Comparison of ENCODE assay signal across 8 cellular contexts in genomic region chr7:55111007-55111406, GRCh38.
DNase-seq lines count a peak whose midpoint lies in the region; ATAC-seq and TF ChIP-seq lines count a peak whose summit lies in the region.

No MANE protein-coding gene starts in this region.

- intact Hi-C loops in activated CD8-positive, alpha-beta T cell treated with anti-CD3 and anti-CD28 coated beads for 36 hours (cut with micrococcal nuclease) = no loop called here

- peak overlapping the region; percentile 24 for H3K4me3 ChIP-seq in skeletal muscle cell (ENCODE audit: low read depth, low read length)

- no peaks in the 10 kb centered on the region for H3K36me3 Mint-ChIP-seq in activated CD8-positive, alpha-beta T cell treated with anti-CD3 and anti-CD28 coated beads for 36 hours (ENCODE audit: low read depth)

- ATAC-seq in esophagus mucosa (peak; percentile 41), GM21529 (IDR thresholded peaks at IDR 0.05; ENCODE audit: unreplicated experiment) (no peak)
- ATAC-seq in activated CD8-positive, alpha-beta T cell treated with anti-CD3 and anti-CD28 coated beads for 36 hours = no peak

- TF ChIP-seq CTCF in activated CD8-positive, alpha-beta T cell treated with anti-CD3 and anti-CD28 coated beads for 36 hours (IDR thresholded peaks at IDR 0.05) = no peak

- H3K4me1 Mint-ChIP-seq in activated CD8-positive, alpha-beta T cell treated with anti-CD3 and anti-CD28 coated beads for 36 hours (ENCODE audit: low read depth) = no peaks in the 10 kb centered on the region

- DNase-seq in GM04503 (ENCODE audit: low read depth) (peak; percentile 67), NCI-H2107 (lab: John Stamatoyannopoulos, UW) (peak; percentile 87), skeletal muscle cell (ENCODE audit: low read depth) (no peak), NCI-H524 treated with DMSO at 0.1 percent for 48 hours (lab: John Stamatoyannopoulos, UW) (no peak), cerebellar cortex (ENCODE audit: low spot score) (no peak)
- DNase-seq in activated CD8-positive, alpha-beta T cell treated with anti-CD3 and anti-CD28 coated beads for 36 hours = no peak

- POLR2A ChIA-PET in activated CD8-positive, alpha-beta T cell treated with anti-CD3 and anti-CD28 coated beads for 36 hours (lab: Charles Lee) = no interaction called here

- H3K27ac Mint-ChIP-seq in activated CD8-positive, alpha-beta T cell treated with anti-CD3 and anti-CD28 coated beads for 36 hours = no peak overlapping the region

- H3K27me3 Mint-ChIP-seq in activated CD8-positive, alpha-beta T cell treated with anti-CD3 and anti-CD28 coated beads for 36 hours = peaks cover 24% of the 10 kb centered on the region

- no peak overlapping the region for H3K4me3 Mint-ChIP-seq in activated CD8-positive, alpha-beta T cell treated with anti-CD3 and anti-CD28 coated beads for 36 hours

- CTCF ChIA-PET in activated CD8-positive, alpha-beta T cell treated with anti-CD3 and anti-CD28 coated beads for 36 hours (lab: Charles Lee) = no interaction called here

- H3K9me3 Mint-ChIP-seq in activated CD8-positive, alpha-beta T cell treated with anti-CD3 and anti-CD28 coated beads for 36 hours = no peaks in the 10 kb centered on the region

Comparison
In these comparisons a context has a peak if more than half of its experiments do, and no peak if none do; other contexts are left out.
1. DNase-seq: peak in GM04503 (single experiment) and NCI-H2107 (single experiment); none in skeletal muscle cell (single experiment), NCI-H524 treated with DMSO at 0.1 percent for 48 hours (single experiment), cerebellar cortex (single experiment) and activated CD8-positive, alpha-beta T cell treated with anti-CD3 and anti-CD28 coated beads for 36 hours (single experiment).